18 cellular contexts compared by ENCODE assay signal in the genomic region with DNA sequence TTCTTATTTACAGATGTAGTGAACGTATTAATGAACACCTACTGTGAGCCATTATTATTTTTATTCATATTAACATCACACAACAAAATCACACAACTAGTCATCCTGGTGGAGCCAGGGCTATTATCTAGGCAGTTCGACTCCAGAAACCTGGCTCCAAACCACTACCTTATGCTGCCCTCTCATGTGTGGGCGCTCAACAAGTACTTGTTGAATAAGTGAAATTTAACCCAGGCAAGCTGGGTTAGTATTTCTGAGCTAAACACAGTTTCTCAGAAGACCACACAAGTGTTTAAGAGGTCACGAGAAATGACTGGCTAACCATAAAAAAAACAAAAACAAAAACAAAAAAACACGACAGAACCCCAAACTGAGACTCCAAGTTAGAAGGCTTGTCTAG.
"Had no signal": no experiment of that assay in that cellular context is flagged by ENCODE, and none has a peak within 500 bp of the region (broad histone marks: within the 10 kb centered on the region; RNA-seq: fewer than 3 reads in every experiment).

No MANE protein-coding gene starts in this region.

- ATAC-seq: SK-N-SH treated with all-trans-retinoic acid at 6 μM for 48 hours had no signal

- FAIRE-seq: RCC 7860 had no signal

- H3K27ac ChIP-seq: HL-60 had no signal

- DNase-seq: KBM-7, NCI-H1092 treated with DMSO at 0.1 percent for 48 hours, NCI-H1436, NCI-H187, NCI-H2029, NCI-H2081 treated with DMSO at 0.1 percent for 48 hours, NCI-H2171, NCI-H226, NCI-H446, NCI-H510A, NCI-H524 treated with DMSO at 0.1 percent for 48 hours, NCI-H69, NCI-H774, Right ventricle myocardium superior, RPMI8226 had no signal
